ENCODE assay signal across 2 cellular contexts in the genomic region with DNA sequence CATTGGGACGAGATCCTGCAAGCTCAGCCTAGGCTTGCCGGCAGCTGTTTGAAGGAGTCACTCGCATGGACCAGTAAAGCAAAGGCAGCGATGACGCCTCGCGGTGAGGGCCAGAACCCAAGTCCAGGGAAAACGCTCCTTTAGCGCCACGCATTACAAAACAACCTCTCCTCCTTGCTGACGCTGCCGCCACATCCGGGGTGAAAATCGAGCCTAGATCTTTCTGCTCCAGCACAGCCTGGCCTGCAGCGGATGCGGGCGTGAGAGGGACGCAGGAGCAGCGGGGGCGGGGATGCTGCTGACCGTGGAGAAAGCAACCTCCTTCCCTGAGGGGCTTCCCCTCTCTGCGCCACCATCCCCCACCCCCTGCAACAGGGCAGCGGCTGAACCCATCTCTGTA.
TF ChIP-seq lines count a peak whose summit lies in the region.

No MANE protein-coding gene starts in this region.

TF ChIP-seq in GM12878, 131 proteins besides CTCF, POLR2A, EP300 and RAD21:
- TF ChIP-seq, protein P1, sequence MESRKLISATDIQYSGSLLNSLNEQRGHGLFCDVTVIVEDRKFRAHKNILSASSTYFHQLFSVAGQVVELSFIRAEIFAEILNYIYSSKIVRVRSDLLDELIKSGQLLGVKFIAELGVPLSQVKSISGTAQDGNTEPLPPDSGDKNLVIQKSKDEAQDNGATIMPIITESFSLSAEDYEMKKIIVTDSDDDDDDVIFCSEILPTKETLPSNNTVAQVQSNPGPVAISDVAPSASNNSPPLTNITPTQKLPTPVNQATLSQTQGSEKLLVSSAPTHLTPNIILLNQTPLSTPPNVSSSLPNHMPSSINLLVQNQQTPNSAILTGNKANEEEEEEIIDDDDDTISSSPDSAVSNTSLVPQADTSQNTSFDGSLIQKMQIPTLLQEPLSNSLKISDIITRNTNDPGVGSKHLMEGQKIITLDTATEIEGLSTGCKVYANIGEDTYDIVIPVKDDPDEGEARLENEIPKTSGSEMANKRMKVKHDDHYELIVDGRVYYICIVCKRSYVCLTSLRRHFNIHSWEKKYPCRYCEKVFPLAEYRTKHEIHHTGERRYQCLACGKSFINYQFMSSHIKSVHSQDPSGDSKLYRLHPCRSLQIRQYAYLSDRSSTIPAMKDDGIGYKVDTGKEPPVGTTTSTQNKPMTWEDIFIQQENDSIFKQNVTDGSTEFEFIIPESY (IDR thresholded peaks at IDR 0.05): peak; percentile 18; the same call in 1 of the 2 replicates
- no peak for TF ChIP-seq BCL11A (IDR thresholded peaks at IDR 0.05; ENCODE audit: low read depth, low read length)
- TF ChIP-seq CREM (IDR thresholded peaks at IDR 0.05; ENCODE audit: low read depth): no peak
- no peak for TF ChIP-seq POU2F2 (IDR thresholded peaks at IDR 0.05; ENCODE audit: borderline replicate concordance, low read depth, low read length)
- no peak for TF ChIP-seq CHD2 (IDR thresholded peaks at IDR 0.05; ENCODE audit: borderline replicate concordance, low read depth, low read length)
- no peak for TF ChIP-seq CHD1 (IDR thresholded peaks at IDR 0.05; ENCODE audit: low read depth, low read length)
- TF ChIP-seq, protein P2, sequence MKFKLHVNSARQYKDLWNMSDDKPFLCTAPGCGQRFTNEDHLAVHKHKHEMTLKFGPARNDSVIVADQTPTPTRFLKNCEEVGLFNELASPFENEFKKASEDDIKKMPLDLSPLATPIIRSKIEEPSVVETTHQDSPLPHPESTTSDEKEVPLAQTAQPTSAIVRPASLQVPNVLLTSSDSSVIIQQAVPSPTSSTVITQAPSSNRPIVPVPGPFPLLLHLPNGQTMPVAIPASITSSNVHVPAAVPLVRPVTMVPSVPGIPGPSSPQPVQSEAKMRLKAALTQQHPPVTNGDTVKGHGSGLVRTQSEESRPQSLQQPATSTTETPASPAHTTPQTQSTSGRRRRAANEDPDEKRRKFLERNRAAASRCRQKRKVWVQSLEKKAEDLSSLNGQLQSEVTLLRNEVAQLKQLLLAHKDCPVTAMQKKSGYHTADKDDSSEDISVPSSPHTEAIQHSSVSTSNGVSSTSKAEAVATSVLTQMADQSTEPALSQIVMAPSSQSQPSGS (IDR thresholded peaks at IDR 0.05; ENCODE audit: low read length): no peak
- no peak for TF ChIP-seq LARP7 (IDR thresholded peaks at IDR 0.05)

TF ChIP-seq in GM12891, 5 proteins besides CTCF, POLR2A, EP300 and RAD21:
- TF ChIP-seq TAF1 (IDR thresholded peaks at IDR 0.05; ENCODE audit: low read depth, low read length) (no peak), POLR2AphosphoS5 (IDR thresholded peaks at IDR 0.05; ENCODE audit: low read depth, low read length) (no peak), POU2F2 (IDR thresholded peaks at IDR 0.05; ENCODE audit: low read depth, low read length) (no peak), SPI1 (IDR thresholded peaks at IDR 0.05; ENCODE audit: low read depth, low read length) (no peak), PAX5 (IDR thresholded peaks at IDR 0.05; ENCODE audit: insufficient read depth, low read length, severe bottlenecking) (no peak)
